17 cellular contexts compared by ENCODE assay signal in genomic region chr10:32266566-32266965, GRCh38.
"Had no signal": no experiment of that assay in that cellular context is flagged by ENCODE, and none has a peak within 500 bp of the region (broad histone marks: within the 10 kb centered on the region; RNA-seq: fewer than 3 reads in every experiment).

No MANE protein-coding gene starts in this region.

- DNase-seq: activated CD4-positive, alpha-beta T cell treated with anti-CD3 and anti-CD28 coated beads, Interleukin-2, amount 50 U/mL, for 4 hours; activated effector memory CD4-positive, alpha-beta T cell treated with anti-CD3 and anti-CD28 coated beads, Interleukin-2, amount 50 U/mL, for 16 hours; activated T-cell treated with anti-CD3 and anti-CD28 coated beads for 4 hours; amygdala; brain microvascular endothelial cell; cortex of kidney; effector memory CD4-positive, alpha-beta T cell; foreskin melanocyte; immature natural killer cell; posterior cingulate gyrus; stimulated activated CD4-positive, alpha-beta T cell treated with anti-CD3 and anti-CD28 coated beads, Interleukin-15, amount 100 ng/mL, for 24 hours; stimulated activated CD4-positive, alpha-beta T cell treated with anti-CD3 and anti-CD28 coated beads, Interleukin-4, amount 100 ng/mL, for 1 hour; stimulated activated naive B cell treated with anti-CD40 and anti-IgM and Interleukin-4, amounts not matched to agents 10 μg/mL and 1 μg/mL and 100 μg/mL, for 72 hours; SW 1271; thyroid gland had no signal

- H3K4me3 Mint-ChIP-seq: immature natural killer cell; stimulated activated naive B cell treated with anti-CD40 and anti-IgM and Interleukin-4, amounts not matched to agents 10 μg/mL and 1 μg/mL and 100 μg/mL, for 72 hours had no signal

- ATAC-seq: activated CD4-positive, CD25-positive, alpha-beta regulatory T cell treated with anti-CD3 and anti-CD28 coated beads, Interleukin-2, amount 50 U/mL, for 24 hours; activated naive CD4-positive, alpha-beta T cell treated with anti-CD3 and anti-CD28 coated beads, Interleukin-2, amount 50 U/mL, for 72 hours; stimulated activated naive B cell treated with anti-CD40 and anti-IgM and Interleukin-4, amounts not matched to agents 10 μg/mL and 1 μg/mL and 100 μg/mL, for 72 hours had no signal

- H3K27me3 Mint-ChIP-seq: stimulated activated naive B cell treated with anti-CD40 and anti-IgM and Interleukin-4, amounts not matched to agents 10 μg/mL and 1 μg/mL and 100 μg/mL, for 72 hours had no signal

- H3K9me3 Mint-ChIP-seq: activated naive CD4-positive, alpha-beta T cell treated with anti-CD3 and anti-CD28 coated beads, Interleukin-2, amount 50 U/mL, for 72 hours; immature natural killer cell; stimulated activated naive B cell treated with anti-CD40 and anti-IgM and Interleukin-4, amounts not matched to agents 10 μg/mL and 1 μg/mL and 100 μg/mL, for 72 hours had no signal
